ENCODE assay signal across 16 cellular contexts in the genomic region with DNA sequence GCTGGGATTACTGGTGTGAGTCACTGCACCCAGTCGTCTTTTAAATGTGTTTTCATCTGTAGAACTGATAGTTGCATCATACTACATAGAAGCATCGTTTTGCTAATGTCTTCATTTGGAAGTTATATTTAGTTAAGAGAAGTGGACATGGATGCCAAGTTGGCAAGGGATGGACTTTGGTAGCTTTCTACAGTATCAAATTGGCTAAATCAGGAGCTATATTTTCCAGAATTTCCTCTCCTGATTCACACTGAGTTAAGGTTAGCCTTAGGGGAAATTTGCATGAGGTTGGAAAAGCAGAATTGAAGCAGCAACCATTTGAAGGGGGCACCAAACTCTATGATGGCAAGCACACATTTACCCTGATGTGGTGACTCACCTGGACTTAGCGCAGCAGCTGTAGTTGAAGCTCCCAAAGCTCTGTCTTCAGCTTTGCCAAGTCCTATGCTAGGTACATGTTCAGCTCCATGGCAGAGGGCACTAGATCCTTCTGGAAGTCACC. TPM values are rescaled to one million over a fixed set of nuclear protein-coding genes. Genes with fewer than 3 reads are reported as not detected.
DNase-seq lines count a peak whose midpoint lies in the region; ATAC-seq and TF ChIP-seq lines count a peak whose summit lies in the region.
"Had no signal": no experiment of that assay in that cellular context is flagged by ENCODE, and none has a peak within 500 bp of the region (broad histone marks: within the 10 kb centered on the region; RNA-seq: fewer than 3 reads in every experiment).

No MANE protein-coding gene starts in this region.

- TF ChIP-seq CTCF in MCF 10A (IDR thresholded peaks at IDR 0.05; ENCODE audit: unreplicated experiment) (no peak), breast epithelium (IDR thresholded peaks at IDR 0.05) (no peak), fibroblast of villous mesenchyme (IDR thresholded peaks at IDR 0.05; ENCODE audit: insufficient read depth, low read depth, low read length) (no peak), adrenal gland (IDR thresholded peaks at IDR 0.05) (no peak), right atrium auricular region (IDR thresholded peaks at IDR 0.05) (no peak)

- H3K36me3 ChIP-seq in breast epithelium = no peaks in the 10 kb centered on the region
- no peaks in the 10 kb centered on the region for H3K36me3 ChIP-seq in adrenal gland (replicated peaks in 1 of 2)
- peaks cover 13% of the 10 kb centered on the region for H3K36me3 ChIP-seq in right atrium auricular region

- intact Hi-C loops in MCF 10A (cut with micrococcal nuclease) (no loop called here), breast epithelium (cut with DNase I; ENCODE audit: low total_unique reads) (no loop called here), adrenal gland (cut with DNase I) (no loop called here)

- no peaks in the 10 kb centered on the region for H3K27me3 ChIP-seq in breast epithelium
- no peaks in the 10 kb centered on the region for H3K27me3 ChIP-seq in adrenal gland
- no peaks in the 10 kb centered on the region for H3K27me3 ChIP-seq in right atrium auricular region

- POLR2A ChIA-PET in MCF 10A (lab: Yijun Ruan, JAX) = interaction anchor here (1.0 to 3.2 kb wide), 7 partner anchors 10 to 116 kb away, joined by 3 to 12 read pairs (median 5); no protein-coding TSS in a partner anchor

- H3K4me3 Mint-ChIP-seq in MCF 10A (ENCODE audit: unreplicated experiment) = no peak overlapping the region
- H3K4me3 Mint-ChIP-seq in T-helper 17 cell = no peak overlapping the region
- H3K4me3 Mint-ChIP-seq: T-cell had no signal

- H3K36me3 Mint-ChIP-seq in MCF 10A (ENCODE audit: insufficient read depth, unreplicated experiment) (peaks cover 31% of the 10 kb centered on the region), T-helper 17 cell (ENCODE audit: low read depth) (peaks cover 7% of the 10 kb centered on the region)

- H3K4me3 ChIP-seq in breast epithelium = no peak overlapping the region
- no peak overlapping the region for H3K4me3 ChIP-seq in fibroblast of villous mesenchyme (ENCODE audit: low read depth, low read length)
- no peak overlapping the region for H3K4me3 ChIP-seq in adrenal gland
- no peak overlapping the region for H3K4me3 ChIP-seq in right atrium auricular region
- H3K4me3 ChIP-seq: lung, skin epidermis had no signal

- TF ChIP-seq POLR2A in breast epithelium (IDR thresholded peaks at IDR 0.05) = no peak
- TF ChIP-seq POLR2A in adrenal gland (IDR thresholded peaks at IDR 0.05) = no peak

- 46 to 65% (median 60%) methylated on average over 3 of the region's 3 CpGs for WGBS in adrenal gland, 4 donors

- H3K27ac ChIP-seq in breast epithelium (no peak overlapping the region), adrenal gland (no peak overlapping the region), right atrium auricular region (no peak overlapping the region)
- H3K27ac ChIP-seq: skin epidermis had no signal

- peaks cover 0 to 12% of the 10 kb centered on the region in 2 donors for H3K9me3 ChIP-seq in breast epithelium
- H3K9me3 ChIP-seq in T-helper 17 cell (ENCODE audit: control insufficient read depth, low read length, poor library complexity, severe bottlenecking) = no peaks in the 10 kb centered on the region
- no peaks in the 10 kb centered on the region for H3K9me3 ChIP-seq in adrenal gland (replicated peaks in 1 of 3)
- H3K9me3 ChIP-seq in right atrium auricular region = peaks cover 0 to 4% of the 10 kb centered on the region in 2 donors

- H3K4me1 ChIP-seq in breast epithelium = no peaks in the 10 kb centered on the region
- H3K4me1 ChIP-seq in adrenal gland (replicated peaks in 1 of 2) = peaks cover 0 to 4% of the 10 kb centered on the region in 2 donors
- peaks cover 0 to 7% of the 10 kb centered on the region in 2 donors for H3K4me1 ChIP-seq in right atrium auricular region

- ATAC-seq in T-helper 17 cell = peak; percentile 34
- ATAC-seq in GM18867 (IDR thresholded peaks at IDR 0.05; ENCODE audit: unreplicated experiment) = no peak
- ATAC-seq: activated CD4-positive, CD25-positive, alpha-beta regulatory T cell treated with anti-CD3 and anti-CD28 coated beads, Interleukin-2, amount 50 U/mL, for 24 hours; activated naive CD4-positive, alpha-beta T cell treated with anti-CD3 and anti-CD28 coated beads, Interleukin-2, amount 50 U/mL, for 72 hours; Panc1; T-cell had no signal

- DNase-seq in MCF 10A (ENCODE audit: unreplicated experiment) = peak; percentile 53
- DNase-seq in breast epithelium (ENCODE audit: low spot score in 2 of 2) = no peak
- DNase-seq in T-helper 17 cell = no peak
- peak; percentile 53 for DNase-seq in fibroblast of villous mesenchyme (ENCODE audit: low read depth)
- no peak for DNase-seq in retina
- DNase-seq in adrenal gland = no peak
- DNase-seq in right atrium auricular region (ENCODE audit: low spot score) = no peak
- DNase-seq: activated CD8-positive, alpha-beta memory T cell treated with anti-CD3 and anti-CD28 coated beads, Interleukin-2, amount 50 U/mL, for 48 hours; NCI-H1105; T-cell had no signal

- no peaks in the 10 kb centered on the region for H3K27me3 Mint-ChIP-seq in MCF 10A (ENCODE audit: insufficient read depth, unreplicated experiment)
- no peaks in the 10 kb centered on the region for H3K27me3 Mint-ChIP-seq in T-helper 17 cell
- H3K27me3 Mint-ChIP-seq: T-cell had no signal

- BruUV-seq in MCF 10A (replicated peaks; lab: Mats Ljungman, UMichigan) = no TSS peak

- CTCF ChIA-PET in MCF 10A (lab: Yijun Ruan, JAX) = interaction anchor here (0.5 to 1.1 kb wide), 6 partner anchors 11 to 1211 kb away, joined by 3 to 5 read pairs (median 4); no protein-coding TSS in a partner anchor

- H3K27ac Mint-ChIP-seq in MCF 10A (ENCODE audit: low read depth, unreplicated experiment) (no peak overlapping the region), T-helper 17 cell (peak overlapping the region; percentile 79)
- H3K27ac Mint-ChIP-seq: T-cell had no signal

- H3K4me1 Mint-ChIP-seq in MCF 10A (ENCODE audit: insufficient read depth, unreplicated experiment) = peaks cover 7% of the 10 kb centered on the region
- H3K4me1 Mint-ChIP-seq in T-helper 17 cell = peaks cover 11% of the 10 kb centered on the region

- no peaks in the 10 kb centered on the region for H3K9me3 Mint-ChIP-seq in MCF 10A (ENCODE audit: unreplicated experiment)

RNA-seq across cellular contexts. Expression of a gene that starts 43.9 kb away (rescaled TPM):
- total RNA-seq in MCF 10A (2022) (15.9 and 22.0 TPM in 2 replicates), breast epithelium (10 to 100 TPM; 15.5 to 33.2 (median 28.2) TPM), T-helper 17 cell (100 to 1,000 TPM in 1 of 2 donors, 10 to 100 TPM in 1; 95.6 to 107 TPM), fibroblast of villous mesenchyme (29.6 and 35.8 TPM in 2 replicates), adrenal gland (10 to 100 TPM in 2 of 8 donors, 1 to 10 TPM in 6; 3.7 to 22.1 (median 7.5) TPM), right atrium auricular region (1 to 10 TPM; 3.3 to 6.4 TPM)
- 1 to 10 TPM; 2.6 to 8.1 (median 5.1) TPM for polyA plus RNA-seq in adrenal gland

Comparison
In these comparisons a context has a peak if more than half of its experiments do, and no peak if none do; other contexts are left out.
1. DNase-seq: peak in MCF 10A (single experiment) and fibroblast of villous mesenchyme (single experiment); none in breast epithelium (0 of 2), T-helper 17 cell (0 of 3), retina (single experiment), adrenal gland (0 of 7) and right atrium auricular region (single experiment).